Comparison of ENCODE assay signal across 8 cellular contexts in the genomic region with DNA sequence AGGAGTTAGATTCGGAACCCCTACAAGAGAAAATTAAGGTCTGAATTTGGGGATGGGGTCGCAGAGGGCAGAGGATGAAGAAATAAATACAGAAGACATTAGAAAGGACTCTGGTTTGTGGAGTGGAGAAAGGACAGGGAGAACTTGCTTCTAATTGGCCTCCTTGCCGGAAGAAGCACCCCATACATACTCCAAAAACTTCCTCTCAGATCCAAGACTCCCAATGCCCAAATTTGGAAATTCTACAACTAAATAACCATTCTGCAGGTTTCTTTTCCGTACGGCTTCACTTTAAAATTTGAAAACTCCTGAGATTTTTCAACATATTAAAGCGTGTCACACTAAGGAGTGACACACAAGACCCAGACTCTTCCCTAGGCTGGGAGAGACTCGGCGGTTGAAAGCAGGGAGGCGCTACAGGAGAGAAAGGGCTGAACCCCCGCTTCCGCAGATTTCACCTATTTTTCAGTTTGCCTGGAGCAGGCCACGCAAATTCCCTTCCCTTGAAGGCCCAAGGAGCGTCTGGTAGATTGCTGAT. TPM values are rescaled to one million over a fixed set of nuclear protein-coding genes. Genes with fewer than 3 reads are reported as not detected.
DNase-seq lines count a peak whose midpoint lies in the region; ATAC-seq and TF ChIP-seq lines count a peak whose summit lies in the region.

No MANE protein-coding gene starts in this region.

- no peak for DNase-seq in activated T-cell treated with anti-CD3 and anti-CD28 coated beads, Interleukin-2, amount 50 U/mL, for 72 hours
- DNase-seq in activated T-cell treated with anti-CD3 and anti-CD28 coated beads, Interleukin-2, amount 50 U/mL, for 1 hour, result no peak
- no peak for DNase-seq in Panc1 (ENCODE audit: low read depth, low spot score)
- no peak for DNase-seq in effector memory CD4-positive, alpha-beta T cell
- peak; percentile 26 for DNase-seq in myocyte (ENCODE audit: low read depth)

- peak overlapping the region; percentile 78 to 99 for H3K4me3 ChIP-seq in Panc1 (ENCODE audit: low read depth in 2 of 2, low read length in 2 of 2)
- peak overlapping the region; percentile 85 for H3K4me3 ChIP-seq in effector memory CD4-positive, alpha-beta T cell (ENCODE audit: insufficient read depth, low read depth, low read length, poor library complexity, severe bottlenecking)

- no peaks in the 10 kb centered on the region for H3K27me3 ChIP-seq in Panc1 (ENCODE audit: control insufficient read depth, insufficient read depth, low read length)
- H3K27me3 ChIP-seq in effector memory CD4-positive, alpha-beta T cell (replicated peaks; ENCODE audit: control insufficient read depth, insufficient read depth, low read length, poor library complexity, severe bottlenecking), result no peaks in the 10 kb centered on the region

- H3K4me3 Mint-ChIP-seq in activated T-cell treated with anti-CD3 and anti-CD28 coated beads, Interleukin-2, amount 50 U/mL, for 72 hours, result peak overlapping the region; percentile 95 to 99

- intact Hi-C loops in Panc1 (cut with micrococcal nuclease; ENCODE audit: unreplicated experiment), result no loop called here

- TF ChIP-seq CTCF in Panc1 (IDR thresholded peaks at IDR 0.05), result no peak

- H3K4me1 ChIP-seq in Panc1 (ENCODE audit: control insufficient read depth, insufficient read depth, low read length), result peaks cover 27% of the 10 kb centered on the region
- peaks cover 17% of the 10 kb centered on the region for H3K4me1 ChIP-seq in effector memory CD4-positive, alpha-beta T cell (ENCODE audit: control insufficient read depth, insufficient read depth, low read length, poor library complexity, severe bottlenecking)

- CTCF ChIA-PET in Panc1 (lab: Charles Lee), result interaction anchor here (0.6 kb wide), 1 partner anchor 247 kb away, joined by 5 read pairs; no protein-coding TSS in a partner anchor

- H3K36me3 Mint-ChIP-seq in activated T-cell treated with anti-CD3 and anti-CD28 coated beads, Interleukin-2, amount 50 U/mL, for 72 hours (ENCODE audit: insufficient read depth in 2 of 2), result peaks cover 16 to 36% of the 10 kb centered on the region in 2 donors

- POLR2A ChIA-PET in Panc1 (lab: Charles Lee), result no interaction called here

- peaks cover 70% of the 10 kb centered on the region for H3K4me1 Mint-ChIP-seq in activated T-cell treated with anti-CD3 and anti-CD28 coated beads, Interleukin-2, amount 50 U/mL, for 72 hours (ENCODE audit: low read depth)

- peak in 1 of 2 donors; percentile 18 for ATAC-seq in activated T-cell treated with anti-CD3 and anti-CD28 coated beads, Interleukin-2, amount 50 U/mL, for 72 hours (replicated peaks in 1 of 2)
- ATAC-seq in Panc1, result peak; percentile 34
- no peak for ATAC-seq in HG02970 (IDR thresholded peaks at IDR 0.05; ENCODE audit: low FRiP score, unreplicated experiment)
- ATAC-seq in GM18861 (IDR thresholded peaks at IDR 0.05; ENCODE audit: unreplicated experiment), result no peak
- no peak for ATAC-seq in GM21381 (IDR thresholded peaks at IDR 0.05; ENCODE audit: unreplicated experiment)

- H3K36me3 ChIP-seq in Panc1 (ENCODE audit: control insufficient read depth, insufficient read depth, low read length), result peaks cover 33% of the 10 kb centered on the region
- peaks cover 28% of the 10 kb centered on the region for H3K36me3 ChIP-seq in effector memory CD4-positive, alpha-beta T cell (ENCODE audit: control insufficient read depth, insufficient read depth, low read length)

- H3K27ac ChIP-seq in Panc1 (ENCODE audit: low read length), result peak overlapping the region; percentile 100
- peak overlapping the region; percentile 98 for H3K27ac ChIP-seq in effector memory CD4-positive, alpha-beta T cell (ENCODE audit: insufficient read depth, low read length, poor library complexity, severe bottlenecking)

- TSS peak; percentile 86 for BruUV-seq in Panc1 (replicated peaks; lab: Mats Ljungman, UMichigan)

- H3K9me3 Mint-ChIP-seq in activated T-cell treated with anti-CD3 and anti-CD28 coated beads, Interleukin-2, amount 50 U/mL, for 72 hours, result no peaks in the 10 kb centered on the region

- no peaks in the 10 kb centered on the region for H3K9me3 ChIP-seq in Panc1 (ENCODE audit: control insufficient read depth, insufficient read depth, low read depth, low read length)
- no peaks in the 10 kb centered on the region for H3K9me3 ChIP-seq in effector memory CD4-positive, alpha-beta T cell (ENCODE audit: control insufficient read depth, low read length)

- in situ Hi-C loops in Panc1 (cut with HindIII; ENCODE audit: low pct_unique_long_range_greater_than_20kb, low sequenced_read_pairs), result no loop called here

- H3K27ac Mint-ChIP-seq in activated T-cell treated with anti-CD3 and anti-CD28 coated beads, Interleukin-2, amount 50 U/mL, for 72 hours, result peak overlapping the region; percentile 99

- H3K27me3 Mint-ChIP-seq in activated T-cell treated with anti-CD3 and anti-CD28 coated beads, Interleukin-2, amount 50 U/mL, for 72 hours (ENCODE audit: low read depth), result no peaks in the 10 kb centered on the region

RNA-seq across cellular contexts. Expression of gene CLHC1, which starts 0.5 kb away (rescaled TPM):
- total RNA-seq in activated T-cell treated with anti-CD3 and anti-CD28 coated beads, Interleukin-2, amount 50 U/mL, for 72 hours, result 10 to 100 TPM; 12.3 to 15.5 TPM
- total RNA-seq in Panc1 (2021; ENCODE audit: unreplicated experiment) (3.6 TPM), myocyte (7.8 and 15.1 TPM in 2 replicates)
- polyA plus RNA-seq in Panc1 (2012; ENCODE audit: insufficient read length), result 1.5 TPM
- 5.6 TPM for polyA plus RNA-seq in myocyte (2012)

RNA-seq across cellular contexts. Expression of gene RPS27A, which starts 0.9 kb away (rescaled TPM):
- 1,000 to 10,000 TPM; 1,242 to 1,391 TPM for total RNA-seq in activated T-cell treated with anti-CD3 and anti-CD28 coated beads, Interleukin-2, amount 50 U/mL, for 72 hours
- 853 TPM for total RNA-seq in Panc1 (2021; ENCODE audit: unreplicated experiment)
- polyA plus RNA-seq in Panc1 (2012; ENCODE audit: insufficient read length), result 595 TPM
- 1,356 and 1,476 TPM in 2 replicates for total RNA-seq in myocyte
- 1,151 TPM for polyA plus RNA-seq in myocyte (2012)

RNA-seq across cellular contexts. Expression of gene MTIF2, which starts 37.4 kb away (rescaled TPM):
- total RNA-seq in activated T-cell treated with anti-CD3 and anti-CD28 coated beads, Interleukin-2, amount 50 U/mL, for 72 hours, result 10 to 100 TPM; 49.8 to 55.7 TPM
- total RNA-seq in Panc1 (2021; ENCODE audit: unreplicated experiment) (34.1 TPM), myocyte (22.7 and 30.1 TPM in 2 replicates)
- 23.0 TPM for polyA plus RNA-seq in Panc1 (2012; ENCODE audit: insufficient read length)
- 11.9 TPM for polyA plus RNA-seq in myocyte (2012)
